15 cellular contexts compared by ENCODE assay signal in genomic region chr10:93337309-93337721, GRCh38.
DNase-seq lines count a peak whose midpoint lies in the region; ATAC-seq, FAIRE-seq and TF ChIP-seq lines count a peak whose summit lies in the region.
"Had no signal": no experiment of that assay in that cellular context is flagged by ENCODE, and none has a peak within 500 bp of the region (broad histone marks: within the 10 kb centered on the region; RNA-seq: fewer than 3 reads in every experiment).

No MANE protein-coding gene starts in this region.

- DNase-seq in AG20443 (ENCODE audit: low spot score) (peak; percentile 57), HTR-8/SVneo (ENCODE audit: insufficient read length, low spot score) (no peak), epidermal melanocyte (ENCODE audit: insufficient read length, low spot score) (peak; percentile 53), myocyte (ENCODE audit: low read depth) (peak; percentile 15), H4 (ENCODE audit: low spot score) (no peak), amygdala (lab: John Stamatoyannopoulos, UW) (no peak), type B pancreatic cell (ENCODE audit: extremely low spot score, unreplicated experiment) (no peak)
- DNase-seq: COR-L47, KBM-7, NCI-H146, NCI-H345, NCI-H526 treated with DMSO at 0.1 percent for 48 hours had no signal

- ATAC-seq in HG03571 (IDR thresholded peaks at IDR 0.05; ENCODE audit: unreplicated experiment) = no peak
- ATAC-seq: GM23338 had no signal

- H3K9me3 Mint-ChIP-seq in type B pancreatic cell = no peaks in the 10 kb centered on the region
- H3K9me3 Mint-ChIP-seq: GM23338 had no signal

- FAIRE-seq in HTR-8/SVneo (lab: Jason Lieb, UNC) = peak; percentile 16
- FAIRE-seq: A204.1 had no signal

- no peaks in the 10 kb centered on the region for H3K27me3 Mint-ChIP-seq in type B pancreatic cell

- H3K27ac Mint-ChIP-seq in type B pancreatic cell = no peak overlapping the region
- H3K27ac Mint-ChIP-seq: GM23338 had no signal

- TF ChIP-seq CTCF in type B pancreatic cell (conservative IDR thresholded peaks at IDR 0.05) = no peak

- H3K4me1 Mint-ChIP-seq in type B pancreatic cell (ENCODE audit: unreplicated experiment) = no peaks in the 10 kb centered on the region

- peaks cover 6% of the 10 kb centered on the region for H3K36me3 Mint-ChIP-seq in type B pancreatic cell

- no peak overlapping the region for H3K4me3 Mint-ChIP-seq in type B pancreatic cell
- H3K4me3 Mint-ChIP-seq: GM23338 had no signal

Comparison
In these comparisons a context has a peak if more than half of its experiments do, and no peak if none do; other contexts are left out.
1. DNase-seq: peak in AG20443 (single experiment), epidermal melanocyte (single experiment) and myocyte (single experiment); none in HTR-8/SVneo (single experiment), H4 (single experiment), amygdala (0 of 56) and type B pancreatic cell (single experiment).